ENCODE assay signal across 10 cellular contexts in genomic region chr20:45374101-45374467, GRCh38. TPM values are rescaled to one million over a fixed set of nuclear protein-coding genes. Genes with fewer than 3 reads are reported as not detected.
A peak's percentile ranks its signal among the peaks of the same experiment; 100 is the strongest.
DNase-seq lines count a peak whose midpoint lies in the region; ATAC-seq, FAIRE-seq and TF ChIP-seq lines count a peak whose summit lies in the region.
"Had no signal": no experiment of that assay in that cellular context is flagged by ENCODE, and none has a peak within 500 bp of the region (broad histone marks: within the 10 kb centered on the region; RNA-seq: fewer than 3 reads in every experiment).

No MANE protein-coding gene starts in this region.

- H3K36me3 Mint-ChIP-seq in central memory CD8-positive, alpha-beta T cell (ENCODE audit: insufficient read depth), result peaks cover 7% of the 10 kb centered on the region
- H3K36me3 Mint-ChIP-seq in natural killer cell, result no peaks in the 10 kb centered on the region

- DNase-seq in A549 (ENCODE audit: low read depth in 1 of 2, low spot score in 1 of 2) (no peak), HEK293T (ENCODE audit: extremely low spot score) (no peak), natural killer cell (no peak), glomerular visceral epithelial cell (ENCODE audit: extremely low spot score) (no peak), NCI-H128 (lab: John Stamatoyannopoulos, UW; ENCODE audit: unreplicated experiment) (no peak), DMS79 treated with DMSO at 0.1 percent for 48 hours (lab: John Stamatoyannopoulos, UW) (no peak)
- no peak for DNase-seq in central memory CD8-positive, alpha-beta T cell (ENCODE audit: low spot score in 2 of 2)

- no peaks in the 10 kb centered on the region for H3K9me3 Mint-ChIP-seq in central memory CD8-positive, alpha-beta T cell
- H3K9me3 Mint-ChIP-seq in natural killer cell, result no peaks in the 10 kb centered on the region

- FAIRE-seq in A549 (lab: Jason Lieb, UNC), result no peak

- H3K4me1 Mint-ChIP-seq in central memory CD8-positive, alpha-beta T cell, result peaks cover 37% of the 10 kb centered on the region
- peaks cover 12 to 24% of the 10 kb centered on the region in 2 donors for H3K4me1 Mint-ChIP-seq in natural killer cell

- no peak overlapping the region for H3K27ac ChIP-seq in A549

- TF ChIP-seq RAD21 in A549 (conservative IDR thresholded peaks at IDR 0.05 in 1 of 2, IDR thresholded peaks at IDR 0.05 in 1 of 2), result no peak

- no peaks in the 10 kb centered on the region for H3K27me3 Mint-ChIP-seq in central memory CD8-positive, alpha-beta T cell
- H3K27me3 Mint-ChIP-seq in natural killer cell (ENCODE audit: low read depth in 2 of 2), result no peaks in the 10 kb centered on the region

- peak overlapping the region; percentile 74 for H3K27ac Mint-ChIP-seq in central memory CD8-positive, alpha-beta T cell (ENCODE audit: low read depth)
- H3K27ac Mint-ChIP-seq in natural killer cell, result peak overlapping the region; percentile 84 to 93

- no peak for TF ChIP-seq EP300 in A549 (IDR thresholded peaks at IDR 0.05)

- no peaks in the 10 kb centered on the region for H3K4me1 ChIP-seq in A549

- peak overlapping the region; percentile 84 for H3K4me3 Mint-ChIP-seq in central memory CD8-positive, alpha-beta T cell
- H3K4me3 Mint-ChIP-seq in natural killer cell, result peak overlapping the region; percentile 85

- peak overlapping the region; percentile 43; the same call in 2 of the 3 replicates for H3K4me3 ChIP-seq in A549

- 42% methylated on average over 9 of the region's 9 CpGs for WGBS in A549 (ENCODE audit: missing lambda C conversion rate)

- POLR2A ChIA-PET in A549 (lab: Yijun Ruan, JAX), result interaction anchor here (0.9 to 1.9 kb wide), 4 partner anchors 11 to 62 kb away, joined by 3 to 9 read pairs (median 4); partner anchors contain the start of gene SYS1
- POLR2A ChIA-PET in HEK293T (lab: Yijun Ruan, JAX), result interaction anchor here (1.1 to 2.1 kb wide), 6 partner anchors 11 to 397 kb away, joined by 3 to 17 read pairs (median 8); partner anchors contain the start of genes PIGT and SYS1

- H3K4me2 ChIP-seq in A549, result peak overlapping the region; percentile 76

- intact Hi-C loops in natural killer cell (cut with micrococcal nuclease), result no loop called here

- TF ChIP-seq CTCF in A549 (IDR thresholded peaks at IDR 0.05) (no peak), natural killer cell (IDR thresholded peaks at IDR 0.05) (peak; percentile 46)

- no peaks in the 10 kb centered on the region for H3K9me3 ChIP-seq in A549

- TF ChIP-seq POLR2A in A549 (IDR thresholded peaks at IDR 0.05; ENCODE audit: low read length), result no peak

- CTCF ChIA-PET in A549 (lab: Yijun Ruan, JAX), result interaction anchor here (0.5 to 12.1 kb wide), 46 partner anchors 9 to 402 kb away, joined by 3 to 240 read pairs (median 6); partner anchors contain the start of genes DBNDD2, SDC4 and SYS1
- CTCF ChIA-PET in HEK293T (lab: Yijun Ruan, JAX), result interaction anchor here (0.7 to 3.1 kb wide), 15 partner anchors 11 to 397 kb away, joined by 3 to 56 read pairs (median 5); partner anchors contain the start of gene SYS1

- no peak for ATAC-seq in A549
- no peak for ATAC-seq in central memory CD8-positive, alpha-beta T cell (replicated peaks; ENCODE audit: extremely low read depth, poor library complexity, severe bottlenecking)
- ATAC-seq in natural killer cell, result no peak
- ATAC-seq in HG03196 (IDR thresholded peaks at IDR 0.05; ENCODE audit: unreplicated experiment), result no peak

TF ChIP-seq in A549, 52 proteins besides CTCF, POLR2A, EP300 and RAD21 (continues in another document):
- TF ChIP-seq FOXS1 (CRISPR knock-in tag; IDR thresholded peaks at IDR 0.05) (no peak), EHF (CRISPR knock-in tag; IDR thresholded peaks at IDR 0.05) (no peak), CBX8 (IDR thresholded peaks at IDR 0.05) (no peak), SREBF2 (IDR thresholded peaks at IDR 0.05) (no peak), KDM1A (IDR thresholded peaks at IDR 0.05; ENCODE audit: low read depth) (no peak), RCOR1 (IDR thresholded peaks at IDR 0.05; ENCODE audit: low read depth, low read length) (no peak), BHLHE40 (IDR thresholded peaks at IDR 0.05; ENCODE audit: low read depth, low read length) (no peak), RNF2 (IDR thresholded peaks at IDR 0.05; ENCODE audit: borderline replicate concordance, low read depth) (no peak), CBX2 (IDR thresholded peaks at IDR 0.05; ENCODE audit: borderline replicate concordance, low read depth) (no peak), MYC (IDR thresholded peaks at IDR 0.05; ENCODE audit: borderline replicate concordance, low read length) (no peak), NFE2L2 (conservative IDR thresholded peaks at IDR 0.05; ENCODE audit: low read length) (no peak)
- TF ChIP-seq, protein P1, sequence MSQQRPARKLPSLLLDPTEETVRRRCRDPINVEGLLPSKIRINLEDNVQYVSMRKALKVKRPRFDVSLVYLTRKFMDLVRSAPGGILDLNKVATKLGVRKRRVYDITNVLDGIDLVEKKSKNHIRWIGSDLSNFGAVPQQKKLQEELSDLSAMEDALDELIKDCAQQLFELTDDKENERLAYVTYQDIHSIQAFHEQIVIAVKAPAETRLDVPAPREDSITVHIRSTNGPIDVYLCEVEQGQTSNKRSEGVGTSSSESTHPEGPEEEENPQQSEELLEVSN (IDR thresholded peaks at IDR 0.05; ENCODE audit: borderline replicate concordance, low read depth), result no peak

TF ChIP-seq in HEK293T, 16 proteins besides CTCF, POLR2A, EP300 and RAD21:
- TF ChIP-seq SP1 (IDR thresholded peaks at IDR 0.05) (no peak), L3MBTL2 (conservative IDR thresholded peaks at IDR 0.05) (no peak), ZNF384 (IDR thresholded peaks at IDR 0.05) (peak; percentile 41; the same call in 1 of the 2 replicates)

RNA-seq across cellular contexts. Expression of gene TP53TG5, which starts 4.0 kb away (rescaled TPM):
- polyA plus RNA-seq in A549 (2011; rRNA removed), result not detected in 2 replicates
- polyA plus RNA-seq in A549 (2012; cell fraction: cytosol; rRNA removed), result not detected in 2 replicates
- not detected in 2 replicates for polyA plus RNA-seq in A549 (2012; cell fraction: nucleus; rRNA removed)
- not detected in 3 replicates for polyA plus RNA-seq in A549 (2017; fragmentation: RNase III; extraction: RNeasy Plus Mini Kit Qiagen cat#74134 plus additional on column Dnase treatment)
- not detected in 2 replicates for polyA minus RNA-seq in A549 (2011; rRNA and poly(A)+ RNA removed)
- under 1 TPM in 1 of 3 donors, not detected in 2; 0.14 TPM for total RNA-seq in natural killer cell
- total RNA-seq: HT1080, RPMI7951 had no signal

RNA-seq across cellular contexts. Expression of gene SYS1, which starts 11.1 kb away (rescaled TPM):
- polyA plus RNA-seq in A549 (2011; rRNA removed) (27.6 and 30.5 TPM in 2 replicates), A549 (2017; fragmentation: RNase III; extraction: RNeasy Plus Mini Kit Qiagen cat#74134 plus additional on column Dnase treatment) (20.2 to 20.5 TPM (median 20.2 TPM) in 3 replicates)
- polyA plus RNA-seq in A549 (2012; cell fraction: cytosol; rRNA removed), result 46.0 and 62.2 TPM in 2 replicates
- polyA plus RNA-seq in A549 (2012; cell fraction: nucleus; rRNA removed), result 54.1 and 71.4 TPM in 2 replicates
- polyA minus RNA-seq in A549 (2011; rRNA and poly(A)+ RNA removed), result 47.1 and 63.5 TPM in 2 replicates
- total RNA-seq in natural killer cell, result 10 to 100 TPM; 73.8 to 77.4 (median 74.0) TPM

RNA-seq across cellular contexts. Expression of gene SDC4, which starts 25.9 kb away (rescaled TPM):
- polyA plus RNA-seq in A549 (2011; rRNA removed) (27.4 and 29.0 TPM in 2 replicates), A549 (2017; fragmentation: RNase III; extraction: RNeasy Plus Mini Kit Qiagen cat#74134 plus additional on column Dnase treatment) (35.6 to 40.2 TPM (median 39.2 TPM) in 3 replicates)
- 13.1 and 17.7 TPM in 2 replicates for polyA plus RNA-seq in A549 (2012; cell fraction: cytosol; rRNA removed)
- 12.6 and 21.5 TPM in 2 replicates for polyA plus RNA-seq in A549 (2012; cell fraction: nucleus; rRNA removed)
- polyA minus RNA-seq in A549 (2011; rRNA and poly(A)+ RNA removed), result 43.3 and 43.7 TPM in 2 replicates
- 1 to 10 TPM in 2 of 3 donors, under 1 TPM in 1; 0.45 to 1.8 (median 1.5) TPM for total RNA-seq in natural killer cell

RNA-seq across cellular contexts. Expression of gene DBNDD2, which starts 34.0 kb away (rescaled TPM):
- polyA plus RNA-seq in A549 (2011; rRNA removed), result 20.9 and 31.1 TPM in 2 replicates
- polyA plus RNA-seq in A549 (2012; cell fraction: cytosol; rRNA removed), result 14.2 and 15.9 TPM in 2 replicates
- 9.5 and 13.5 TPM in 2 replicates for polyA plus RNA-seq in A549 (2012; cell fraction: nucleus; rRNA removed)
- polyA plus RNA-seq in A549 (2017; fragmentation: RNase III; extraction: RNeasy Plus Mini Kit Qiagen cat#74134 plus additional on column Dnase treatment), result 6.2 to 6.5 TPM (median 6.3 TPM) in 3 replicates
- 9.8 and 14.8 TPM in 2 replicates for polyA minus RNA-seq in A549 (2011; rRNA and poly(A)+ RNA removed)
- 10 to 100 TPM; 13.0 to 14.7 (median 13.3) TPM for total RNA-seq in natural killer cell

RNA-seq across cellular contexts. Expression of gene PIGT, which starts 41.9 kb away (rescaled TPM):
- polyA plus RNA-seq in A549 (2011; rRNA removed) (60.3 and 79.6 TPM in 2 replicates), A549 (2017; fragmentation: RNase III; extraction: RNeasy Plus Mini Kit Qiagen cat#74134 plus additional on column Dnase treatment) (62.0 to 71.8 TPM (median 66.2 TPM) in 3 replicates)
- polyA plus RNA-seq in A549 (2012; cell fraction: cytosol; rRNA removed), result 90.7 and 110 TPM in 2 replicates
- 149 and 159 TPM in 2 replicates for polyA plus RNA-seq in A549 (2012; cell fraction: nucleus; rRNA removed)
- polyA minus RNA-seq in A549 (2011; rRNA and poly(A)+ RNA removed), result 83.2 and 86.7 TPM in 2 replicates
- 100 to 1,000 TPM; 173 to 190 (median 187) TPM for total RNA-seq in natural killer cell
